ENCODE assay signal across 18 cellular contexts in the genomic region with DNA sequence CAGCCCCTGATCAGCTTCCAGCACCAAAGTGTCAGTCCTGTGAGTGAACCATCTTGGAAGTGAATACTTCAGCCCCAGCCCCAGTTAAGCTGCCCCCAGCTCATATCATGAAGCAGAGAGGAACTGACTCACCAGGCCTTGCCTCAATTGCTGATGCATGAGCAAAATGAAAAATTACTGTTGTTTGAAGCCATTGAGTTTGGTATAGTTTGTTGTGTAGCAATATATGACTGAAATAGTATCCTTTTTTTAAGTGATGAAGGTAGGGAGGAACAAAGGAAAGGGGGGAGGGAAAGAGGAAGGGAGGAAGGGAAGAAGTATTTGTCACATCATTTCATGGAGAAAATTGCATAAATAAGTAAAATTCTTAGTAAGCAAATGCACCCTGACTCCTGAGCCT.
DNase-seq lines count a peak whose midpoint lies in the region; ATAC-seq, FAIRE-seq and TF ChIP-seq lines count a peak whose summit lies in the region.
"Had no signal": no experiment of that assay in that cellular context is flagged by ENCODE, and none has a peak within 500 bp of the region (broad histone marks: within the 10 kb centered on the region; RNA-seq: fewer than 3 reads in every experiment).

No MANE protein-coding gene starts in this region.

- H3K9me3 Mint-ChIP-seq in CD14-positive monocyte: peaks cover 0 to 4% (median 0%) of the 10 kb centered on the region in 7 donors
- H3K9me3 Mint-ChIP-seq in GM23338: no peaks in the 10 kb centered on the region
- peaks cover 0 to 5% (median 1%) of the 10 kb centered on the region in 11 donors for H3K9me3 Mint-ChIP-seq in naive thymus-derived CD4-positive, alpha-beta T cell
- H3K9me3 Mint-ChIP-seq in Calu3 (ENCODE audit: low read depth, unreplicated experiment): no peaks in the 10 kb centered on the region

- H3K27ac Mint-ChIP-seq in CD14-positive monocyte (peak overlapping the region in 4 of 7 donors; percentile 50 to 77 (median 68)), GM23338 (no peak overlapping the region), Calu3 (ENCODE audit: unreplicated experiment) (no peak overlapping the region)
- no peak overlapping the region for H3K27ac Mint-ChIP-seq in naive thymus-derived CD4-positive, alpha-beta T cell
- H3K27ac Mint-ChIP-seq: B cell; CD4-positive, alpha-beta T cell had no signal

- CTCF ChIA-PET in naive thymus-derived CD4-positive, alpha-beta T cell (lab: Charles Lee): no interaction called here
- CTCF ChIA-PET in Calu3 (lab: Charles Lee): no interaction called here

- H3K4me1 ChIP-seq in GM23338 (ENCODE audit: insufficient read depth) (no peaks in the 10 kb centered on the region), kidney (ENCODE audit: control insufficient read depth in 1 of 2, insufficient read depth in 1 of 2, low read depth in 1 of 2, low read length in 2 of 2) (no peaks in the 10 kb centered on the region)
- no peaks in the 10 kb centered on the region for H3K4me1 ChIP-seq in naive thymus-derived CD4-positive, alpha-beta T cell (ENCODE audit: control insufficient read depth in 2 of 2, insufficient read depth in 2 of 2, low read length in 2 of 2)
- H3K4me1 ChIP-seq: Caco-2, HAP-1 had no signal

- no TSS peak for BruUV-seq in Calu3 (replicated peaks; lab: Mats Ljungman, UMichigan)

- no peaks in the 10 kb centered on the region for H3F3A ChIP-seq in GM23338 (replicated peaks; ENCODE audit: low read depth)

- no peaks in the 10 kb centered on the region for H3K27me3 ChIP-seq in GM23338 (ENCODE audit: insufficient read depth)
- no peaks in the 10 kb centered on the region for H3K27me3 ChIP-seq in naive thymus-derived CD4-positive, alpha-beta T cell (ENCODE audit: control insufficient read depth in 2 of 2, insufficient read depth in 2 of 2, low read length in 2 of 2)
- H3K27me3 ChIP-seq: BLaER1 treated with 17β-estradiol and CSF1 and Interleukin-3, amounts not matched to agents 10 nM and 100 nM had no signal

- H3K27ac ChIP-seq in GM23338 (ENCODE audit: low read depth) (no peak overlapping the region), kidney (ENCODE audit: low read depth in 2 of 2, low read length in 2 of 2) (no peak overlapping the region)
- no peak overlapping the region for H3K27ac ChIP-seq in naive thymus-derived CD4-positive, alpha-beta T cell (ENCODE audit: low read depth, low read length)
- H3K27ac ChIP-seq: HL-60 had no signal

- POLR2A ChIA-PET in naive thymus-derived CD4-positive, alpha-beta T cell (lab: Charles Lee): no interaction called here

- H3K9me2 ChIP-seq in GM23338 (ENCODE audit: insufficient read depth): peaks cover 23% of the 10 kb centered on the region

- peak overlapping the region; percentile 60; the same call in 1 of the 2 replicates for H2AFZ ChIP-seq in GM23338

- no peak for FAIRE-seq in kidney (lab: Jason Lieb, UNC)
- FAIRE-seq: K562 had no signal

- no peaks in the 10 kb centered on the region for H3K36me3 Mint-ChIP-seq in CD14-positive monocyte
- no peaks in the 10 kb centered on the region for H3K36me3 Mint-ChIP-seq in GM23338 (ENCODE audit: low read depth)
- no peaks in the 10 kb centered on the region for H3K36me3 Mint-ChIP-seq in naive thymus-derived CD4-positive, alpha-beta T cell
- H3K36me3 Mint-ChIP-seq in Calu3 (ENCODE audit: insufficient read depth, unreplicated experiment): no peaks in the 10 kb centered on the region

- in situ Hi-C loops in astrocyte of the spinal cord (cut with HindIII; ENCODE audit: low sequenced_read_pairs): no loop called here

- H3K4me1 Mint-ChIP-seq in CD14-positive monocyte: peaks cover 23% of the 10 kb centered on the region
- no peaks in the 10 kb centered on the region for H3K4me1 Mint-ChIP-seq in GM23338
- peaks cover 0 to 1% (median 0%) of the 10 kb centered on the region in 7 donors for H3K4me1 Mint-ChIP-seq in naive thymus-derived CD4-positive, alpha-beta T cell
- H3K4me1 Mint-ChIP-seq in Calu3 (ENCODE audit: low read depth, unreplicated experiment): no peaks in the 10 kb centered on the region
- H3K4me1 Mint-ChIP-seq: B cell had no signal

- H4K20me1 ChIP-seq in GM23338 (replicated peaks; ENCODE audit: insufficient read depth): no peaks in the 10 kb centered on the region
- H4K20me1 ChIP-seq: BLaER1 treated with 17β-estradiol and CSF1 and Interleukin-3, amounts not matched to agents 10 nM and 100 nM had no signal

- H3K4me3 ChIP-seq in GM23338 (no peak overlapping the region), astrocyte of the spinal cord (ENCODE audit: low read depth, low read length) (no peak overlapping the region), kidney (ENCODE audit: low read length in 2 of 2) (no peak overlapping the region)
- H3K4me3 ChIP-seq in naive thymus-derived CD4-positive, alpha-beta T cell (ENCODE audit: low read length): no peak overlapping the region
- H3K4me3 ChIP-seq: BLaER1 treated with 17β-estradiol and CSF1 and Interleukin-3, amounts not matched to agents 10 nM and 100 nM; HAP-1; K562 had no signal

- H3K4me3 Mint-ChIP-seq in CD14-positive monocyte: peak overlapping the region in 1 of 2 donors; percentile 4
- H3K4me3 Mint-ChIP-seq in GM23338: no peak overlapping the region
- no peak overlapping the region for H3K4me3 Mint-ChIP-seq in naive thymus-derived CD4-positive, alpha-beta T cell
- no peak overlapping the region for H3K4me3 Mint-ChIP-seq in Calu3 (ENCODE audit: low read depth, unreplicated experiment)
- H3K4me3 Mint-ChIP-seq: B cell; CD4-positive, alpha-beta T cell had no signal

- no peak for ATAC-seq in GM23338
- peak; percentile 48 for ATAC-seq in naive thymus-derived CD4-positive, alpha-beta T cell
- ATAC-seq: K562 had no signal

- H3K9ac ChIP-seq in kidney (ENCODE audit: low read length in 2 of 2): no peak overlapping the region

- H3K79me2 ChIP-seq in GM23338 (replicated peaks; ENCODE audit: insufficient read depth): no peaks in the 10 kb centered on the region

- H3K27me3 Mint-ChIP-seq in CD14-positive monocyte (ENCODE audit: low read depth in 3 of 3) (peaks cover 11 to 15% (median 14%) of the 10 kb centered on the region in 3 donors), GM23338 (ENCODE audit: insufficient read depth, low read depth, poor library complexity) (no peaks in the 10 kb centered on the region), Calu3 (ENCODE audit: unreplicated experiment) (peaks cover 10% of the 10 kb centered on the region)
- H3K27me3 Mint-ChIP-seq in naive thymus-derived CD4-positive, alpha-beta T cell: peaks cover 0 to 4% (median 2%) of the 10 kb centered on the region in 5 donors

- no peak for TF ChIP-seq CTCF in CD14-positive monocyte (IDR thresholded peaks at IDR 0.05)
- TF ChIP-seq CTCF in GM23338 (conservative IDR thresholded peaks at IDR 0.05; ENCODE audit: low read depth in 2 of 2): no peak
- no peak for TF ChIP-seq CTCF in astrocyte of the spinal cord (IDR thresholded peaks at IDR 0.05; ENCODE audit: low read depth, low read length)
- TF ChIP-seq CTCF in Calu3 (IDR thresholded peaks at IDR 0.05; ENCODE audit: unreplicated experiment): no peak
- no peak for TF ChIP-seq CTCF in kidney (IDR thresholded peaks at IDR 0.05; ENCODE audit: borderline replicate concordance, extremely low read depth, insufficient read depth)

- intact Hi-C loops in CD14-positive monocyte (cut with micrococcal nuclease) (loop anchor here in 1 of 2 donors (10.0 kb wide), 1 partner anchor 62 kb away; no protein-coding TSS in a partner anchor), Calu3 (cut with micrococcal nuclease; ENCODE audit: unreplicated experiment) (no loop called here), kidney (cut with DNase I) (no loop called here)
- intact Hi-C loops in naive thymus-derived CD4-positive, alpha-beta T cell (cut with micrococcal nuclease): no loop called here

- no peaks in the 10 kb centered on the region for H3K9me3 ChIP-seq in naive thymus-derived CD4-positive, alpha-beta T cell (ENCODE audit: control insufficient read depth in 2 of 3, low read length in 3 of 3)
- no peaks in the 10 kb centered on the region for H3K9me3 ChIP-seq in kidney (ENCODE audit: control insufficient read depth in 1 of 2, low read length in 2 of 2)
- H3K9me3 ChIP-seq: Caco-2, HAP-1 had no signal

- H3K4me2 ChIP-seq in GM23338: no peak overlapping the region

- DNase-seq in CD14-positive monocyte (ENCODE audit: low spot score): peak; percentile 66
- no peak for DNase-seq in GM23338 (ENCODE audit: low spot score)
- peak; percentile 7 for DNase-seq in astrocyte of the spinal cord (ENCODE audit: low read depth, low spot score)
- DNase-seq in naive thymus-derived CD4-positive, alpha-beta T cell: no peak
- DNase-seq in Calu3: no peak
- DNase-seq in kidney: no peak
- DNase-seq in NCI-H2081 treated with DMSO at 0.1 percent for 48 hours (lab: John Stamatoyannopoulos, UW): no peak
- DNase-seq: Caco-2; CD4-positive, alpha-beta T cell; DMS153; DMS79; GF-D8; IMR-90 had no signal

- no peaks in the 10 kb centered on the region for H3K36me3 ChIP-seq in GM23338 (ENCODE audit: insufficient read depth)
- H3K36me3 ChIP-seq in naive thymus-derived CD4-positive, alpha-beta T cell (ENCODE audit: control insufficient read depth in 2 of 3, insufficient read depth in 3 of 3, low read length in 3 of 3): no peaks in the 10 kb centered on the region
- H3K36me3 ChIP-seq in kidney (ENCODE audit: control insufficient read depth in 1 of 2, insufficient read depth in 2 of 2, low read length in 2 of 2): no peaks in the 10 kb centered on the region
- H3K36me3 ChIP-seq: BLaER1 treated with 17β-estradiol and CSF1 and Interleukin-3, amounts not matched to agents 10 nM and 100 nM; HAP-1 had no signal

TF ChIP-seq in GM23338, 12 proteins besides CTCF, POLR2A, EP300 and RAD21 (continues in another document):
- no peak for TF ChIP-seq ZNF114 (CRISPR knock-in tag; IDR thresholded peaks at IDR 0.05)
- TF ChIP-seq, protein P1, sequence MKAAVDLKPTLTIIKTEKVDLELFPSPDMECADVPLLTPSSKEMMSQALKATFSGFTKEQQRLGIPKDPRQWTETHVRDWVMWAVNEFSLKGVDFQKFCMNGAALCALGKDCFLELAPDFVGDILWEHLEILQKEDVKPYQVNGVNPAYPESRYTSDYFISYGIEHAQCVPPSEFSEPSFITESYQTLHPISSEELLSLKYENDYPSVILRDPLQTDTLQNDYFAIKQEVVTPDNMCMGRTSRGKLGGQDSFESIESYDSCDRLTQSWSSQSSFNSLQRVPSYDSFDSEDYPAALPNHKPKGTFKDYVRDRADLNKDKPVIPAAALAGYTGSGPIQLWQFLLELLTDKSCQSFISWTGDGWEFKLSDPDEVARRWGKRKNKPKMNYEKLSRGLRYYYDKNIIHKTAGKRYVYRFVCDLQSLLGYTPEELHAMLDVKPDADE (IDR thresholded peaks at IDR 0.05): no peak
- no peak for TF ChIP-seq JUNB (IDR thresholded peaks at IDR 0.05; ENCODE audit: unreplicated experiment)

Comparison
In these comparisons a context has a peak if more than half of its experiments do, and no peak if none do; other contexts are left out.
1. DNase-seq: peak in CD14-positive monocyte (single experiment) and astrocyte of the spinal cord (single experiment); none in GM23338 (single experiment), naive thymus-derived CD4-positive, alpha-beta T cell (0 of 9), Calu3 (single experiment), kidney (single experiment) and NCI-H2081 treated with DMSO at 0.1 percent for 48 hours (single experiment).
2. H3K27ac Mint-ChIP-seq: peak in CD14-positive monocyte (4 of 7); none in GM23338 (single experiment), naive thymus-derived CD4-positive, alpha-beta T cell (0 of 9) and Calu3 (single experiment).